In genomic region chr4:184216436-184217004, GRCh38 we compare ENCODE assay signal across 24 cellular contexts. TPM values are rescaled to one million over a fixed set of nuclear protein-coding genes. Genes with fewer than 3 reads are reported as not detected.
A peak's percentile ranks its signal among the peaks of the same experiment; 100 is the strongest.
DNase-seq lines count a peak whose midpoint lies in the region; ATAC-seq, FAIRE-seq and TF ChIP-seq lines count a peak whose summit lies in the region.
"Had no signal": no experiment of that assay in that cellular context is flagged by ENCODE, and none has a peak within 500 bp of the region (broad histone marks: within the 10 kb centered on the region; RNA-seq: fewer than 3 reads in every experiment).

No MANE protein-coding gene starts in this region.

- H2AFZ ChIP-seq in GM23338 = peak overlapping the region; percentile 59; the same call in 1 of the 2 replicates

- H3K9me3 Mint-ChIP-seq in GM23338 (peaks cover 9% of the 10 kb centered on the region; the same call in 2 of the 3 replicates), nephron (peaks cover 2% of the 10 kb centered on the region)

- H3K36me3 Mint-ChIP-seq in GM23338 (ENCODE audit: low read depth) (no peaks in the 10 kb centered on the region; the same call in 2 of the 3 replicates), nephron (ENCODE audit: low read depth) (no peaks in the 10 kb centered on the region)

- H3K4me2 ChIP-seq in GM23338 = no peak overlapping the region
- H3K4me2 ChIP-seq: KMS-11 had no signal

- no peak for TF ChIP-seq CTCF in GM23338 (conservative IDR thresholded peaks at IDR 0.05; ENCODE audit: low read depth in 2 of 2)
- TF ChIP-seq CTCF in esophagus muscularis mucosa (IDR thresholded peaks at IDR 0.05) = no peak
- TF ChIP-seq CTCF in nephron (IDR thresholded peaks at IDR 0.05; ENCODE audit: unreplicated experiment in 3 of 3) = no peak
- TF ChIP-seq CTCF in uterus (IDR thresholded peaks at IDR 0.05) = no peak

- TF ChIP-seq POLR2A in esophagus muscularis mucosa (IDR thresholded peaks at IDR 0.05; ENCODE audit: low read depth) (no peak), uterus (IDR thresholded peaks at IDR 0.05) (no peak)

- no peaks in the 10 kb centered on the region for H3F3A ChIP-seq in GM23338 (replicated peaks; ENCODE audit: low read depth)

- no peak for TF ChIP-seq EP300 in esophagus muscularis mucosa (IDR thresholded peaks at IDR 0.05)

- H3K4me1 Mint-ChIP-seq in GM23338 (peaks cover 19% of the 10 kb centered on the region), nephron (peaks cover 42% of the 10 kb centered on the region)

- H3K9me2 ChIP-seq in GM23338 (ENCODE audit: insufficient read depth) = peaks cover 8% of the 10 kb centered on the region

- H3K27me3 Mint-ChIP-seq in GM23338 (ENCODE audit: insufficient read depth, low read depth, poor library complexity) (peaks cover 2% of the 10 kb centered on the region), nephron (ENCODE audit: low read depth) (peaks cover 7% of the 10 kb centered on the region)

- no peak for ATAC-seq in GM23338
- ATAC-seq: HCT116 had no signal

- H3K4me3 ChIP-seq in GM23338 (no peak overlapping the region), esophagus muscularis mucosa (no peak overlapping the region), uterus (no peak overlapping the region)
- H3K4me3 ChIP-seq: SJSA1 had no signal

- intact Hi-C loops in esophagus muscularis mucosa (cut with DNase I) = no loop called here
- intact Hi-C loops in uterus (cut with DNase I; ENCODE audit: low total_unique reads) = no loop called here

- H3K27me3 ChIP-seq in GM23338 (ENCODE audit: insufficient read depth) (no peaks in the 10 kb centered on the region), esophagus muscularis mucosa (peaks cover 0 to 8% (median 0%) of the 10 kb centered on the region in 4 donors), uterus (no peaks in the 10 kb centered on the region)
- H3K27me3 ChIP-seq: SJSA1 had no signal

- no peaks in the 10 kb centered on the region; the same call in 1 of the 2 replicates for H3K36me3 ChIP-seq in GM23338 (ENCODE audit: insufficient read depth)
- H3K36me3 ChIP-seq in esophagus muscularis mucosa = no peaks in the 10 kb centered on the region
- H3K36me3 ChIP-seq in uterus = no peaks in the 10 kb centered on the region
- H3K36me3 ChIP-seq: SJSA1 had no signal

- H3K9me3 ChIP-seq in esophagus muscularis mucosa = no peaks in the 10 kb centered on the region
- no peaks in the 10 kb centered on the region for H3K9me3 ChIP-seq in uterus
- H3K9me3 ChIP-seq: SJSA1 had no signal

- no peaks in the 10 kb centered on the region for H3K79me2 ChIP-seq in GM23338 (replicated peaks; ENCODE audit: insufficient read depth)

- H3K4me3 Mint-ChIP-seq in GM23338 (no peak overlapping the region), nephron (peak overlapping the region in 2 of 3 experiments; percentile 24 to 26)

- H3K27ac Mint-ChIP-seq in GM23338 (no peak overlapping the region), nephron (peak overlapping the region in 2 of 3 experiments; percentile 0 to 39)

- no peaks in the 10 kb centered on the region for H4K20me1 ChIP-seq in GM23338 (replicated peaks; ENCODE audit: insufficient read depth)

- H3K27ac ChIP-seq in GM23338 (ENCODE audit: low read depth) (no peak overlapping the region), esophagus muscularis mucosa (replicated peaks in 1 of 4) (no peak overlapping the region), substantia nigra (ENCODE audit: low read depth, low read length, poor library complexity, severe bottlenecking) (peak overlapping the region; percentile 78), uterus (no peak overlapping the region)
- H3K27ac ChIP-seq: C4-2B, KMS-11, SJSA1 had no signal

- no peak for FAIRE-seq in HTR-8/SVneo (lab: Jason Lieb, UNC)
- FAIRE-seq: GM18507, RCC 7860 had no signal

- H3K4me1 ChIP-seq in GM23338 (ENCODE audit: insufficient read depth) (no peaks in the 10 kb centered on the region; the same call in 1 of the 2 replicates), esophagus muscularis mucosa (no peaks in the 10 kb centered on the region), uterus (no peaks in the 10 kb centered on the region)
- H3K4me1 ChIP-seq: SJSA1 had no signal

- DNase-seq in GM23338 (ENCODE audit: low spot score) = no peak
- peak; percentile 87 for DNase-seq in esophagus muscularis mucosa (ENCODE audit: extremely low spot score)
- DNase-seq in substantia nigra (lab: John Stamatoyannopoulos, UW) = peak in 4 of 49 donors; percentile 10 to 20 (median 16)
- no peak for DNase-seq in SHP77 (lab: John Stamatoyannopoulos, UW)
- no peak for DNase-seq in uterus
- DNase-seq in HTR-8/SVneo (ENCODE audit: insufficient read length, low spot score) = no peak
- DNase-seq: AML-193, DMS53, GDM1, GOT3, IMR-90, NCI-H1105, NCI-H2029 treated with DMSO at 0.1 percent for 48 hours, NCI-H345, OCI-M1 had no signal

- 72% methylated on average over 11 of the region's 11 CpGs for WGBS in esophagus muscularis mucosa

TF ChIP-seq in GM23338, 12 proteins besides CTCF, POLR2A, EP300 and RAD21 (continues in another document):
- TF ChIP-seq CREB1 (CRISPR knock-in tag; IDR thresholded peaks at IDR 0.05; ENCODE audit: low read depth) (no peak), ZNF331 (CRISPR knock-in tag; IDR thresholded peaks at IDR 0.05; ENCODE audit: low read depth) (no peak), REST (IDR thresholded peaks at IDR 0.05; ENCODE audit: unreplicated experiment) (no peak), STAT1 (IDR thresholded peaks at IDR 0.05; ENCODE audit: unreplicated experiment) (no peak), POLR2AphosphoS5 (IDR thresholded peaks at IDR 0.05; ENCODE audit: low read depth) (no peak), EZH2phosphoT487 (IDR thresholded peaks at IDR 0.05; ENCODE audit: unreplicated experiment) (no peak), EZH2 (IDR thresholded peaks at IDR 0.05; ENCODE audit: low read depth, unreplicated experiment) (no peak)

RNA-seq across cellular contexts. Expression of gene ENPP6, which starts 1.2 kb away (rescaled TPM):
- total RNA-seq in GM23338 (2014; rRNA removed; shearing (Covaris generic)) = 0.23 TPM in 1 of 2 replicates, not detected in the other
- polyA plus RNA-seq in GM23338 (2016; fragmentation: Nextera tagmentation; extraction: Ambion mirVana) = 0.05 and 0.11 TPM in 2 replicates
- 1 to 10 TPM in 1 of 4 donors, under 1 TPM in 3; 0.42 to 1.1 (median 0.92) TPM for total RNA-seq in esophagus muscularis mucosa
- total RNA-seq in uterus = under 1 TPM in 1 of 4 donors, not detected in 3; 0.97 TPM
- total RNA-seq: A172, HT1080, IMR-90, SJSA1 had no signal
- polyA plus RNA-seq: IMR-90 had no signal
